In the genomic region with DNA sequence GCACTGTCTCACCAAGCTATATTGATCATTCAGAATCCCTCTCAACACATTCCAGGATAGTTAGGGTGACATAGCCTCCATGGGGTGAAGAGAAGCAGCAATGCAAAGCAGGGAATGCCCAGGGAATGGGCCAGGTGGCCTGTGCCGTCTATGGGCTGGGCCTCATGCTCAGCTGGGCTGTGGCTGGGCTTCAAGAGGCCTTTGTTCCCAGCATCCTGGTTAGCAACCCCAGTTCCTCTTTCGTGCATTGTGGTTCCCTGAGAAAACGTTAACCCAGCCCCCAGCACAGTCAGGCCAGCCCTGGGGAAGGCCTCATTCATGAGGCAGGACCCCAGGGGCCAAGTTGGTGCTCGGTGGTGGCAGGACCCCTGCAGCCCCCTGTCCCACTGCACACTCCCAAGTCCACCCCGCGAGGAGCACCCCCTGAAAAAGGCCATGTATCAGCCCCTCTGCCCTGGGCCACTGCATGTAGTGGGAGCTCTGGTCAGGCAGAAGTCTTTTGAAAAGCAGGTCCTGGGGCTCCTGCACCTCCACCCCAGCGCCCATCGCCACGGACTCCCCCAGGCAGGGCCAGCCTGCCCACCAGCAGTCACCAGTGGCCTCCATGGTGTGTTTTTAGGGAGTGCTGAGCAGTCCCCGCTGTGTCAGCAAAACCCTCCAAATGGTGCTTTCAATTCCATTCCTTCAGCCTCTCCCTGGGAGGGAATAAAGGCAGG, we compare ENCODE assay signal across 8 cellular contexts. TPM values are rescaled to one million over a fixed set of nuclear protein-coding genes. Genes with fewer than 3 reads are reported as not detected.
DNase-seq lines count a peak whose midpoint lies in the region; ATAC-seq, FAIRE-seq and TF ChIP-seq lines count a peak whose summit lies in the region.

No MANE protein-coding gene starts in this region.

- intact Hi-C loops in IMR-90 (cut with micrococcal nuclease): no loop called here
- intact Hi-C loops in K562 (cut with micrococcal nuclease): loop anchor here (2.0 to 5.0 kb wide), 3 partner anchors 19 to 111 kb away; no protein-coding TSS in a partner anchor

- H3K4me1 ChIP-seq in BLaER1 treated with 17β-estradiol and CSF1 and Interleukin-3, amounts not matched to agents 10 nM and 100 nM: peaks cover 75 to 100% (median 85%) of the 10 kb centered on the region in 10 experiments
- peaks cover 1% of the 10 kb centered on the region; the same call in 1 of the 2 replicates for H3K4me1 ChIP-seq in IMR-90 (ENCODE audit: control insufficient read depth, insufficient read depth, low read length)
- peaks cover 68 to 79% of the 10 kb centered on the region in 2 experiments for H3K4me1 ChIP-seq in K562 (replicated peaks in 1 of 2; ENCODE audit: control insufficient read depth in 2 of 2, insufficient read depth in 2 of 2, low read length in 2 of 2)
- peaks cover 58% of the 10 kb centered on the region for H3K4me1 ChIP-seq in mucosa of stomach (ENCODE audit: control insufficient read depth, insufficient read depth, low read length)
- peaks cover 6 to 10% of the 10 kb centered on the region in 2 experiments for H3K4me1 ChIP-seq in trophoblast cell (ENCODE audit: control insufficient read depth in 1 of 2, insufficient read depth in 2 of 2, low read length in 2 of 2)

- ATAC-seq in IMR-90 (ENCODE audit: low read depth) (no peak), K562 (0 out of 3 replicates have a peak, but pooled peaks have one; percentile 7), HG02588 (IDR thresholded peaks at IDR 0.05; ENCODE audit: unreplicated experiment) (no peak)

- no peak overlapping the region for H3K56ac ChIP-seq in IMR-90 (ENCODE audit: extremely low read depth, insufficient read depth, low read length)

- 0 out of 2 replicates have a peak, but pooled peaks cover 5% of the 10 kb centered on the region for H3K9me1 ChIP-seq in IMR-90 (ENCODE audit: insufficient read depth, low read length)
- H3K9me1 ChIP-seq in K562 (ENCODE audit: control insufficient read depth, insufficient read depth, low read length): peaks cover 3% of the 10 kb centered on the region

- H2BK20ac ChIP-seq in IMR-90 (ENCODE audit: low read depth, low read length): no peak overlapping the region

- CTCF ChIA-PET in IMR-90 (lab: Yijun Ruan, JAX) (no interaction called here), K562 (lab: Yijun Ruan, JAX; ENCODE audit: low intra/inter-chr PET ratio) (no interaction called here)

- H2AFZ ChIP-seq in IMR-90 (replicated peaks; ENCODE audit: low read length, poor library complexity) (no peak overlapping the region), K562 (ENCODE audit: low read depth, low read length) (peak overlapping the region; percentile 79), trophoblast cell (ENCODE audit: insufficient read depth, low read length, poor library complexity) (no peak overlapping the region)

- no peak overlapping the region for H2AK9ac ChIP-seq in IMR-90 (replicated peaks; ENCODE audit: low read depth, low read length, poor library complexity)

- in situ Hi-C loops in IMR-90 (cut with MboI; ENCODE audit: low sequenced_read_pairs): no loop called here
- in situ Hi-C loops in K562 (cut with MboI): no loop called here
- in situ Hi-C loops in brain microvascular endothelial cell (cut with HindIII; ENCODE audit: low pct_ligation_motif_present, low sequenced_read_pairs): no loop called here

- BruUV-seq in IMR-90 (replicated peaks; lab: Mats Ljungman, UMichigan): no TSS peak
- no TSS peak for BruUV-seq in K562 (replicated peaks; lab: Mats Ljungman, UMichigan)

- no peaks in the 10 kb centered on the region for H3K79me2 ChIP-seq in K562 (ENCODE audit: control insufficient read depth, insufficient read depth, low read length)
- no peaks in the 10 kb centered on the region for H3K79me2 ChIP-seq in trophoblast cell (ENCODE audit: control insufficient read depth, insufficient read depth, low read length, poor library complexity)

- TF ChIP-seq POLR2A in IMR-90 (IDR thresholded peaks at IDR 0.05; ENCODE audit: low read depth, low read length): no peak
- TF ChIP-seq POLR2A in K562 (conservative IDR thresholded peaks at IDR 0.05): no peak

- H3K9ac ChIP-seq in BLaER1 treated with 17β-estradiol and CSF1 and Interleukin-3, amounts not matched to agents 10 nM and 100 nM: peak overlapping the region; percentile 70 to 94 (median 89); a peak in 21 of 22 replicates
- H3K9ac ChIP-seq in IMR-90 (ENCODE audit: low read depth, low read length) (no peak overlapping the region), K562 (ENCODE audit: insufficient read depth in 1 of 2, low read depth in 2 of 2, low read length in 2 of 2) (peak overlapping the region in 1 of 2 experiments; percentile 86; a peak in 2 of 4 replicates), mucosa of stomach (ENCODE audit: low read length) (peak overlapping the region; percentile 60), trophoblast cell (ENCODE audit: low read length) (no peak overlapping the region)

- H4K91ac ChIP-seq in IMR-90 (ENCODE audit: insufficient read depth, low read depth, low read length): no peak overlapping the region
- H4K91ac ChIP-seq in trophoblast cell (ENCODE audit: low read depth, low read length): no peak overlapping the region

- H3K14ac ChIP-seq in IMR-90 (replicated peaks; ENCODE audit: low read depth, low read length): no peak overlapping the region
- H3K14ac ChIP-seq in trophoblast cell (ENCODE audit: low read length): no peak overlapping the region

- no peaks in the 10 kb centered on the region; a peak in 1 of 22 replicates for H3K27me3 ChIP-seq in BLaER1 treated with 17β-estradiol and CSF1 and Interleukin-3, amounts not matched to agents 10 nM and 100 nM
- H3K27me3 ChIP-seq in IMR-90 (ENCODE audit: control insufficient read depth, insufficient read depth, low read length): peaks cover 7% of the 10 kb centered on the region
- no peaks in the 10 kb centered on the region for H3K27me3 ChIP-seq in K562 (ENCODE audit: control insufficient read depth in 2 of 2, insufficient read depth in 2 of 2, low read length in 2 of 2)
- H3K27me3 ChIP-seq in mucosa of stomach (ENCODE audit: control insufficient read depth, insufficient read depth, low read length): no peaks in the 10 kb centered on the region
- no peaks in the 10 kb centered on the region for H3K27me3 ChIP-seq in trophoblast cell (ENCODE audit: insufficient read depth, low read length)
- no peaks in the 10 kb centered on the region for H3K27me3 ChIP-seq in brain microvascular endothelial cell (replicated peaks)

- POLR2A ChIA-PET in IMR-90 (lab: Charles Lee; ENCODE audit: unreplicated experiment) (no interaction called here), K562 (lab: Yijun Ruan, JAX) (interaction anchor here (0.9 to 1.8 kb wide), 5 partner anchors 8 to 23 kb away, joined by 3 to 5 read pairs (median 3); no protein-coding TSS in a partner anchor)

- H3K4me2 ChIP-seq in BLaER1 treated with 17β-estradiol and CSF1 and Interleukin-3, amounts not matched to agents 10 nM and 100 nM: peak overlapping the region; percentile 93 to 99 (median 95)
- H3K4me2 ChIP-seq in IMR-90 (ENCODE audit: low read depth, low read length) (no peak overlapping the region), K562 (ENCODE audit: insufficient read depth, low read length) (no peak overlapping the region), trophoblast cell (ENCODE audit: low read length) (no peak overlapping the region)

- no peak for DNase-seq in IMR-90
- peak in 2 of 4 experiments; percentile 36 to 49 for DNase-seq in K562 (ENCODE audit: extremely low read depth in 1 of 4, low spot score in 3 of 4)
- no peak for DNase-seq in trophoblast cell
- DNase-seq in brain microvascular endothelial cell: no peak
- no peak for DNase-seq in NCI-H187 (lab: John Stamatoyannopoulos, UW)

- no peak overlapping the region for H3K23ac ChIP-seq in IMR-90 (ENCODE audit: low read depth, low read length)
- H3K23ac ChIP-seq in trophoblast cell (ENCODE audit: low read length): no peak overlapping the region

- no peak overlapping the region for H4K8ac ChIP-seq in IMR-90 (ENCODE audit: low read depth in 2 of 2, low read length in 2 of 2)
- no peak overlapping the region for H4K8ac ChIP-seq in trophoblast cell (ENCODE audit: low read depth, low read length)

- WGBS in IMR-90 (ENCODE audit: extremely low coverage in 2 of 2, insufficient read length in 1 of 2), 2 experiments: 61% methylated on average over 3 of the region's 10 CpGs; no CpG with 5 or more reads in 1 of the 2 experiments
- 50% methylated on average over 10 of the region's 10 CpGs for WGBS in K562 (ENCODE audit: insufficient coverage, low coverage, missing lambda C conversion rate)
- WGBS in trophoblast cell (ENCODE audit: extremely low coverage, insufficient coverage, insufficient read length): no CpG with 5 or more reads among the region's 10 CpGs

- H4K20me1 ChIP-seq in BLaER1 treated with 17β-estradiol and CSF1 and Interleukin-3, amounts not matched to agents 10 nM and 100 nM: no peaks in the 10 kb centered on the region
- H4K20me1 ChIP-seq in IMR-90 (ENCODE audit: insufficient read depth, low read length) (no peaks in the 10 kb centered on the region; the same call in 1 of the 2 replicates), K562 (replicated peaks; ENCODE audit: control insufficient read depth, insufficient read depth, low read length) (no peaks in the 10 kb centered on the region)

- no peak overlapping the region for H4K5ac ChIP-seq in IMR-90 (ENCODE audit: low read depth, low read length)

- H2AK5ac ChIP-seq in IMR-90 (ENCODE audit: low read depth, low read length) (no peak overlapping the region), trophoblast cell (ENCODE audit: low read length) (no peak overlapping the region)

- no peak overlapping the region for H3K4ac ChIP-seq in IMR-90 (ENCODE audit: low read depth, low read length)
- no peak overlapping the region for H3K4ac ChIP-seq in trophoblast cell (ENCODE audit: low read depth, low read length)

- no peak overlapping the region for H2BK15ac ChIP-seq in IMR-90 (ENCODE audit: low read depth, low read length)

- H3K9me3 ChIP-seq in BLaER1 treated with 17β-estradiol and CSF1 and Interleukin-3, amounts not matched to agents 10 nM and 100 nM (replicated peaks in 1 of 11): peaks cover 0 to 6% (median 4%) of the 10 kb centered on the region in 11 experiments; a peak in 15 of 22 replicates
- no peaks in the 10 kb centered on the region; the same call in 1 of the 2 replicates for H3K9me3 ChIP-seq in IMR-90 (ENCODE audit: control insufficient read depth, insufficient read depth, low read length)
- no peaks in the 10 kb centered on the region for H3K9me3 ChIP-seq in K562 (replicated peaks; ENCODE audit: control insufficient read depth, insufficient read depth, low read depth, low read length)
- no peaks in the 10 kb centered on the region for H3K9me3 ChIP-seq in mucosa of stomach (ENCODE audit: control insufficient read depth, low read length)
- H3K9me3 ChIP-seq in trophoblast cell (ENCODE audit: insufficient read depth, low read depth, low read length): no peaks in the 10 kb centered on the region

- H2BK120ac ChIP-seq in IMR-90 (ENCODE audit: low read depth, low read length) (no peak overlapping the region), trophoblast cell (ENCODE audit: insufficient read depth, low read length, poor library complexity) (no peak overlapping the region)

- H3K18ac ChIP-seq in IMR-90 (ENCODE audit: low read depth, low read length): no peak overlapping the region
- H3K18ac ChIP-seq in trophoblast cell (ENCODE audit: low read length): no peak overlapping the region

- H3K4me3 ChIP-seq in BLaER1 treated with 17β-estradiol and CSF1 and Interleukin-3, amounts not matched to agents 10 nM and 100 nM: peak overlapping the region in 7 of 10 experiments; percentile 6 to 52 (median 26); a peak in 6 of 20 replicates
- H3K4me3 ChIP-seq in IMR-90 (ENCODE audit: insufficient read depth, low read depth, low read length) (no peak overlapping the region), K562 (no peak overlapping the region), mucosa of stomach (ENCODE audit: low read length) (no peak overlapping the region), trophoblast cell (ENCODE audit: low read depth, low read length) (no peak overlapping the region), brain microvascular endothelial cell (ENCODE audit: low read depth, low read length) (no peak overlapping the region)

- H3K36me3 ChIP-seq in BLaER1 treated with 17β-estradiol and CSF1 and Interleukin-3, amounts not matched to agents 10 nM and 100 nM: peaks cover 0 to 36% (median 20%) of the 10 kb centered on the region in 11 experiments; a peak in 13 of 22 replicates
- H3K36me3 ChIP-seq in IMR-90 (ENCODE audit: control insufficient read depth, insufficient read depth, low read length): peaks cover 7% of the 10 kb centered on the region; the same call in 1 of the 2 replicates
- no peaks in the 10 kb centered on the region for H3K36me3 ChIP-seq in K562 (ENCODE audit: control insufficient read depth, insufficient read depth, low read length)
- H3K36me3 ChIP-seq in mucosa of stomach (ENCODE audit: control insufficient read depth, insufficient read depth, low read length): peaks cover 12% of the 10 kb centered on the region
- H3K36me3 ChIP-seq in trophoblast cell (ENCODE audit: control insufficient read depth in 1 of 2, insufficient read depth in 2 of 2, low read length in 2 of 2): no peaks in the 10 kb centered on the region
- no peaks in the 10 kb centered on the region for H3K36me3 ChIP-seq in brain microvascular endothelial cell (replicated peaks)

- FAIRE-seq in K562 (lab: Jason Lieb, UNC): no peak

- dilution Hi-C loops in IMR-90 (cut with HindIII; ENCODE audit: low sequenced_read_pairs, unreplicated experiment): no loop called here

- TF ChIP-seq RAD21 in IMR-90 (IDR thresholded peaks at IDR 0.05; ENCODE audit: low read length): no peak
- no peak; a peak in 1 of 4 replicates for TF ChIP-seq RAD21 in K562 (CRISPR knock-in tag; conservative IDR thresholded peaks at IDR 0.05 in 1 of 2, IDR thresholded peaks at IDR 0.05 in 1 of 2)

- no peaks in the 10 kb centered on the region for H3K79me1 ChIP-seq in IMR-90 (ENCODE audit: low read depth in 1 of 2, low read length in 2 of 2)
- H3K79me1 ChIP-seq in trophoblast cell (ENCODE audit: low read length): no peaks in the 10 kb centered on the region

- H2BK5ac ChIP-seq in IMR-90 (ENCODE audit: low read depth, low read length, poor library complexity, severe bottlenecking) (no peak overlapping the region), trophoblast cell (ENCODE audit: low read depth, low read length, poor library complexity) (no peak overlapping the region)

- peak overlapping the region; percentile 82 to 100 (median 98) for H3K27ac ChIP-seq in BLaER1 treated with 17β-estradiol and CSF1 and Interleukin-3, amounts not matched to agents 10 nM and 100 nM
- H3K27ac ChIP-seq in IMR-90 (ENCODE audit: insufficient read depth, low read length) (no peak overlapping the region), K562 (ENCODE audit: extremely low read depth, low read depth, low read length) (peak overlapping the region; percentile 64), trophoblast cell (ENCODE audit: low read depth, low read length) (no peak overlapping the region), brain microvascular endothelial cell (no peak overlapping the region)

- TF ChIP-seq CTCF in IMR-90 (conservative IDR thresholded peaks at IDR 0.05; ENCODE audit: low read depth, low read length) (no peak), K562 (IDR thresholded peaks at IDR 0.05 in 2 of 3, conservative IDR thresholded peaks at IDR 0.05 in 1 of 3; ENCODE audit: insufficient read depth in 2 of 3, low read depth in 1 of 3, low read length in 3 of 3) (no peak), brain microvascular endothelial cell (IDR thresholded peaks at IDR 0.05; ENCODE audit: low read depth, low read length, missing control alignments) (no peak)

- no peak overlapping the region for H4K12ac ChIP-seq in trophoblast cell (ENCODE audit: low read depth, low read length)

- TF ChIP-seq EP300 in K562 (IDR thresholded peaks at IDR 0.05; ENCODE audit: low read length): no peak

- no peak overlapping the region for H2BK12ac ChIP-seq in trophoblast cell (ENCODE audit: low read length)

RNA-seq across cellular contexts. Expression of a gene that starts 25.4 kb away (rescaled TPM):
- total RNA-seq in IMR-90 (2012; rRNA removed) (5.0 and 5.3 TPM in 2 replicates), K562 (2014; rRNA removed) (12.7 and 13.1 TPM in 2 replicates), K562 (2014; rRNA removed; fragmentation: Illumina TruSeq; extraction: Trizol) (2.4 and 3.0 TPM in 2 replicates), K562 (2015; rRNA removed; fragmentation: Illumina TruSeq; extraction: Trizol) (20.1 and 20.5 TPM in 2 replicates), K562 (2021) (15.2 and 15.7 TPM in 2 replicates)
- polyA plus RNA-seq in IMR-90 (2012; rRNA removed) (23.8 and 25.1 TPM in 2 replicates), K562 (2011; rRNA removed) (6.3 and 7.9 TPM in 2 replicates), K562 (2014; fragmentation: Illumina TruSeq; extraction: Trizol) (12.1 and 15.1 TPM in 2 replicates), K562 (2014; fragmentation: Nextera tagmentation; extraction: Ambion mirVana) (under 1 TPM; 0.14 to 0.41 TPM), K562 (2014; rRNA removed) (9.3 and 12.6 TPM in 2 replicates)
- polyA plus RNA-seq in IMR-90 (2012; cell fraction: cytosol; rRNA removed): 17.6 and 24.1 TPM in 2 replicates
- polyA plus RNA-seq in IMR-90 (2012; cell fraction: nucleus; rRNA removed; ENCODE audit: low replicate concordance): 10.6 and 25.6 TPM in 2 replicates
- total RNA-seq in K562 (2011; cell fraction: chromatin; rRNA removed; ENCODE audit: low replicate concordance): 4.2 and 14.4 TPM in 2 replicates
- total RNA-seq in K562 (2011; cell fraction: nucleolus; rRNA removed): 9.6 and 14.8 TPM in 2 replicates
- 9.2 and 10.6 TPM in 2 replicates for total RNA-seq in K562 (2011; cell fraction: nucleoplasm; rRNA removed)
- 4.8 and 19.8 TPM in 2 replicates for polyA plus RNA-seq in K562 (2011; cell fraction: cytosol; rRNA removed)
- polyA plus RNA-seq in K562 (2011; cell fraction: nucleus; rRNA removed): 7.5 and 24.7 TPM in 2 replicates
- polyA plus RNA-seq in K562 (2012): 17.5 and 209 TPM in 2 replicates
- 2.1 and 6.2 TPM in 2 replicates for polyA minus RNA-seq in K562 (2011; rRNA and poly(A)+ RNA removed)
- 4.9 and 8.1 TPM in 2 replicates for polyA minus RNA-seq in K562 (2011; cell fraction: cytosol; rRNA and poly(A)+ RNA removed)
- polyA minus RNA-seq in K562 (2011; cell fraction: nucleus; rRNA and poly(A)+ RNA removed): 6.1 and 8.9 TPM in 2 replicates
- 38.2 and 43.6 TPM in 2 replicates for polyA plus RNA-seq in trophoblast cell (2013)

RNA-seq across cellular contexts. Expression of a gene that starts 28.4 kb away (rescaled TPM):
- total RNA-seq in IMR-90 (2012; rRNA removed) (under 0.01 TPM in 1 of 2 replicates, not detected in the other), K562 (2014; rRNA removed) (not detected in 2 replicates), K562 (2014; rRNA removed; fragmentation: Illumina TruSeq; extraction: Trizol) (0.03 and 0.04 TPM in 2 replicates), K562 (2015; rRNA removed; fragmentation: Illumina TruSeq; extraction: Trizol) (0.15 and 0.25 TPM in 2 replicates), K562 (2021) (0.09 TPM in 2 replicates)
- polyA plus RNA-seq in IMR-90 (2012; rRNA removed) (not detected in 2 replicates), K562 (2011; rRNA removed) (0.04 TPM in 2 replicates), K562 (2014; fragmentation: Illumina TruSeq; extraction: Trizol) (0.03 and 0.07 TPM in 2 replicates), K562 (2014; fragmentation: Nextera tagmentation; extraction: Ambion mirVana) (not detected), K562 (2014; rRNA removed) (0.04 and 0.11 TPM in 2 replicates)
- not detected in 2 replicates for polyA plus RNA-seq in IMR-90 (2012; cell fraction: cytosol; rRNA removed)
- not detected in 2 replicates for polyA plus RNA-seq in IMR-90 (2012; cell fraction: nucleus; rRNA removed; ENCODE audit: low replicate concordance)
- 0.09 TPM in 1 of 2 replicates, not detected in the other for total RNA-seq in K562 (2011; cell fraction: chromatin; rRNA removed; ENCODE audit: low replicate concordance)
- total RNA-seq in K562 (2011; cell fraction: nucleolus; rRNA removed): 0.17 TPM in 1 of 2 replicates, not detected in the other
- total RNA-seq in K562 (2011; cell fraction: nucleoplasm; rRNA removed): not detected in 2 replicates
- 0.01 and 0.12 TPM in 2 replicates for polyA plus RNA-seq in K562 (2011; cell fraction: cytosol; rRNA removed)
- 0.10 TPM in 1 of 2 replicates, not detected in the other for polyA plus RNA-seq in K562 (2011; cell fraction: nucleus; rRNA removed)
- 0.40 and 0.58 TPM in 2 replicates for polyA plus RNA-seq in K562 (2012)
- 0.18 TPM in 1 of 2 replicates, not detected in the other for polyA minus RNA-seq in K562 (2011; rRNA and poly(A)+ RNA removed)
- polyA minus RNA-seq in K562 (2011; cell fraction: cytosol; rRNA and poly(A)+ RNA removed): 0.19 TPM in 1 of 2 replicates, not detected in the other
- under 0.01 and 0.11 TPM in 2 replicates for polyA minus RNA-seq in K562 (2011; cell fraction: nucleus; rRNA and poly(A)+ RNA removed)
- polyA plus RNA-seq in trophoblast cell (2013): 0.01 and 0.03 TPM in 2 replicates

Comparison
In these comparisons a context has a peak if more than half of its experiments do, and no peak if none do; other contexts are left out.
1. H3K27ac ChIP-seq: peak in BLaER1 treated with 17β-estradiol and CSF1 and Interleukin-3, amounts not matched to agents 10 nM and 100 nM (11 of 11) and K562 (single experiment); none in IMR-90 (single experiment), trophoblast cell (single experiment) and brain microvascular endothelial cell (single experiment).
2. H3K4me2 ChIP-seq: peak in BLaER1 treated with 17β-estradiol and CSF1 and Interleukin-3, amounts not matched to agents 10 nM and 100 nM (11 of 11); none in IMR-90 (single experiment), K562 (single experiment) and trophoblast cell (single experiment).
3. H3K4me3 ChIP-seq: peak in BLaER1 treated with 17β-estradiol and CSF1 and Interleukin-3, amounts not matched to agents 10 nM and 100 nM (7 of 10); none in IMR-90 (single experiment), K562 (single experiment), mucosa of stomach (single experiment), trophoblast cell (single experiment) and brain microvascular endothelial cell (single experiment).
4. H3K9ac ChIP-seq: peak in BLaER1 treated with 17β-estradiol and CSF1 and Interleukin-3, amounts not matched to agents 10 nM and 100 nM (11 of 11) and mucosa of stomach (single experiment); none in IMR-90 (single experiment) and trophoblast cell (single experiment).